ENCODE assay signal across 14 cellular contexts in genomic region chr4:36152712-36153111, GRCh38.
"Had no signal": no experiment of that assay in that cellular context is flagged by ENCODE, and none has a peak within 500 bp of the region (broad histone marks: within the 10 kb centered on the region; RNA-seq: fewer than 3 reads in every experiment).

No MANE protein-coding gene starts in this region.

- DNase-seq: activated CD4-positive, alpha-beta T cell treated with anti-CD3 and anti-CD28 coated beads, Interleukin-2, amount 50 U/mL, for 1 hour; activated CD8-positive, alpha-beta memory T cell treated with anti-CD3 and anti-CD28 coated beads for 24 hours; activated naive CD4-positive, alpha-beta T cell; activated naive CD8-positive, alpha-beta T cell treated with anti-CD3 and anti-CD28 coated beads, Interleukin-2, amount 10 ng/mL, durations not matched to agents 7 days and 5 days; central memory CD4-positive, alpha-beta T cell; colonic mucosa; hippocampal formation; left ventricle myocardium inferior; mesenchymal stem cell; naive thymus-derived CD8-positive, alpha-beta T cell; pancreas; sigmoid colon; spleen; trophoblast cell had no signal
